ENCODE assay signal across 13 cellular contexts in genomic region chr19:17944301-17944700, GRCh38. TPM values are rescaled to one million over a fixed set of nuclear protein-coding genes. Genes with fewer than 3 reads are reported as not detected.
DNase-seq lines count a peak whose midpoint lies in the region; ATAC-seq and TF ChIP-seq lines count a peak whose summit lies in the region.
"Had no signal": no experiment of that assay in that cellular context is flagged by ENCODE, and none has a peak within 500 bp of the region (broad histone marks: within the 10 kb centered on the region; RNA-seq: fewer than 3 reads in every experiment).

No MANE protein-coding gene starts in this region.

- TF ChIP-seq POLR2A in suprapubic skin (IDR thresholded peaks at IDR 0.05): no peak

- WGBS in suprapubic skin: 45% methylated on average over 4 of the region's 4 CpGs

- H2AFZ ChIP-seq in osteoblast (ENCODE audit: low read length) (no peak overlapping the region), Karpas-422 (ENCODE audit: low read length) (no peak overlapping the region)

- TF ChIP-seq CTCF in osteoblast (IDR thresholded peaks at IDR 0.05; ENCODE audit: extremely low read depth, low read depth, low read length) (no peak), suprapubic skin (IDR thresholded peaks at IDR 0.05) (no peak)

- H3K4me1 ChIP-seq in osteoblast (ENCODE audit: insufficient read depth, low read length) (peaks cover 12% of the 10 kb centered on the region), Karpas-422 (ENCODE audit: low read length) (peaks cover 20% of the 10 kb centered on the region), suprapubic skin (peaks cover 43% of the 10 kb centered on the region)

- no peaks in the 10 kb centered on the region for H3K9me3 ChIP-seq in osteoblast (ENCODE audit: low read depth, low read length)
- no peaks in the 10 kb centered on the region for H3K9me3 ChIP-seq in Karpas-422 (ENCODE audit: low read length)
- H3K9me3 ChIP-seq in suprapubic skin: no peaks in the 10 kb centered on the region
- H3K9me3 ChIP-seq: left ventricle myocardium inferior, pancreas had no signal

- H3K9ac ChIP-seq in Karpas-422 (ENCODE audit: low read length): no peak overlapping the region

- H3K27ac ChIP-seq in osteoblast (ENCODE audit: low read depth, low read length): no peak overlapping the region
- no peak overlapping the region for H3K27ac ChIP-seq in Karpas-422 (ENCODE audit: low read length)
- no peak overlapping the region for H3K27ac ChIP-seq in suprapubic skin
- H3K27ac ChIP-seq: left ventricle myocardium inferior, pancreas had no signal

- H3K9me2 ChIP-seq in Karpas-422 (replicated peaks; ENCODE audit: insufficient read depth, low read length): no peaks in the 10 kb centered on the region

- no peak for TF ChIP-seq EP300 in suprapubic skin (IDR thresholded peaks at IDR 0.05)

- H3K4me3 ChIP-seq in osteoblast (ENCODE audit: insufficient read depth, low read length) (no peak overlapping the region), Karpas-422 (ENCODE audit: low read length) (no peak overlapping the region), suprapubic skin (no peak overlapping the region)
- H3K4me3 ChIP-seq: left ventricle myocardium inferior, pancreas had no signal

- peak; percentile 89 for DNase-seq in GM03348 (ENCODE audit: low spot score)
- peak; percentile 86 for DNase-seq in RPMI7951 (ENCODE audit: low read depth)
- DNase-seq in osteoblast (ENCODE audit: insufficient read length, low spot score, missing footprints): peak; percentile 99
- no peak for DNase-seq in NCI-H187 treated with DMSO at 0.1 percent for 48 hours (lab: John Stamatoyannopoulos, UW)
- DNase-seq in Karpas-422: no peak
- no peak for DNase-seq in MV-4-11 (lab: John Stamatoyannopoulos, UW)
- DNase-seq in suprapubic skin (ENCODE audit: low spot score in 2 of 2): no peak
- DNase-seq: left ventricle myocardium inferior; NCI-H2081 treated with DMSO at 0.1 percent for 48 hours; pancreas; stimulated activated naive CD4-positive, alpha-beta T cell treated with Interleukin-2 at 50 U/mL for 16 hours had no signal

- ATAC-seq in esophagus mucosa: peak; percentile 76
- ATAC-seq: pancreas had no signal

- H3K36me3 ChIP-seq in osteoblast (ENCODE audit: insufficient read depth, low read length) (no peaks in the 10 kb centered on the region), Karpas-422 (ENCODE audit: insufficient read depth, low read length) (no peaks in the 10 kb centered on the region), suprapubic skin (peaks cover 10% of the 10 kb centered on the region)

- H3K27me3 ChIP-seq in osteoblast (ENCODE audit: insufficient read depth, low read length): peaks cover 8% of the 10 kb centered on the region
- H3K27me3 ChIP-seq in Karpas-422 (ENCODE audit: low read length): no peaks in the 10 kb centered on the region
- H3K27me3 ChIP-seq in suprapubic skin: peaks cover 8% of the 10 kb centered on the region
- H3K27me3 ChIP-seq: pancreas had no signal

- H4K20me1 ChIP-seq in osteoblast (ENCODE audit: insufficient read depth, low read length) (peaks cover 16% of the 10 kb centered on the region), Karpas-422 (ENCODE audit: insufficient read depth, low read depth, low read length) (no peaks in the 10 kb centered on the region)

- no peak overlapping the region for H3K4me2 ChIP-seq in osteoblast (ENCODE audit: insufficient read depth, low read length)
- H3K4me2 ChIP-seq in Karpas-422 (ENCODE audit: low read depth, low read length, poor library complexity, severe bottlenecking): no peak overlapping the region

- no peaks in the 10 kb centered on the region for H3K79me2 ChIP-seq in osteoblast (ENCODE audit: insufficient read depth, low read length)
- H3K79me2 ChIP-seq in Karpas-422 (ENCODE audit: low read length): no peaks in the 10 kb centered on the region

RNA-seq across cellular contexts. Expression of gene CCDC124, which starts 11.5 kb away (rescaled TPM):
- total RNA-seq in RPMI7951 (2014; rRNA removed; shearing (Covaris generic)): 54.3 and 56.7 TPM in 2 replicates
- total RNA-seq in esophagus mucosa (52.5 TPM), osteoblast (15.9 and 21.5 TPM in 2 replicates), suprapubic skin (10 to 100 TPM; 24.3 to 42.7 (median 33.1) TPM)
- 13.9 and 51.6 TPM in 2 replicates for total RNA-seq in Karpas-422 (2014; rRNA removed; shearing (Covaris generic); ENCODE audit: low replicate concordance)

RNA-seq across cellular contexts. Expression of gene KCNN1, which starts 22.6 kb away (rescaled TPM):
- total RNA-seq in RPMI7951 (2014; rRNA removed; shearing (Covaris generic)): 0.20 TPM in 1 of 2 replicates, not detected in the other
- total RNA-seq in esophagus mucosa (not detected), osteoblast (under 0.01 TPM in 1 of 2 replicates, not detected in the other), suprapubic skin (under 1 TPM in 2 of 4 donors, not detected in 2; 0.26 to 0.51 TPM)
- total RNA-seq in Karpas-422 (2014; rRNA removed; shearing (Covaris generic); ENCODE audit: low replicate concordance): not detected in 2 replicates
- total RNA-seq: epithelial cell of proximal tubule had no signal

Comparison
In these comparisons a context has a peak if more than half of its experiments do, and no peak if none do; other contexts are left out.
1. DNase-seq: peak in GM03348 (single experiment), RPMI7951 (single experiment) and osteoblast (single experiment); none in NCI-H187 treated with DMSO at 0.1 percent for 48 hours (single experiment), Karpas-422 (single experiment), MV-4-11 (single experiment) and suprapubic skin (0 of 2).